1 cellular context compared by ENCODE assay signal in the genomic region with DNA sequence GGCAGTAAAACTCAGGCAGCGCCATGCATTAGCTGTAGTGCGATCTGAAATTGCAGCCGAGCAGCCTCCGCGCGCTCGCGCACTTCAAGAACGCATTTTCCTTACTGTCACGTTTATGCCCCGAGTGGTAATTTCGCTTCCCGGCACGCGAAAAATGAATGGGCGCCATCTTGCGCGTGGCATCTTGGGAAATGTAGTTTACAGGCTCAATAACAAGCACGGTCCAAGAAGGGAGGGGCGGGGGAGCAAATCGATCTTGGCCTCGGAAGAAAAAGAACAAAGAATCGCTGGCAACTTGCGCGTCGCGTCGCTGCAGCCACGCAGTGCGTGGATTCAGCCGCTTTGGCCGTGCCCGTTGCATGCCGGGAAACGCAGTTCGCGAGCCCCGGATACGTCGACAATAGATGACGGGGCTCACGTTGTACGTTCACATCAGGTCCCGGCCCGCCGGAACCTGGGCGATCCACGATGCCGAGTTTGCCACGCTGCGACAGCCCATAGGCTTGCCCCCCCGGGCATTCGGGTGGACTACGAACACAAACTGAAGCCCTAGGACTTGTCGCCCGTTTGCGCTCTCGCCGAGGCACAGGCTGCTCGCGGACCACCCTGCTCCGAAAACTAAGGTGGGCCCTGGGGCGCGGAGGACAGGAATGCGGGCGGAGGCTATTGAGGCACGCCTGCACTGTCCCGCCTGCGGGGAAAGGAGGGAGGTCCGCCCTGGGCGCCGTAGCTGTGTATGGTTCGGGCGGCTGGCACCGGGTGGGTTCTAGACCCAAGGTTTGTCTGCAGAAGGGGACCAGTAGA.
TF ChIP-seq lines count a peak whose summit lies in the region.

FTSJ1 (plus strand) TSS at position 426 of the 804 bp plus-strand sequence. CDS start 1,849 bp downstream, outside the sequence.

TF ChIP-seq in K562, 482 proteins besides CTCF, POLR2A, EP300 and RAD21 (continued from another document):
- TF ChIP-seq, protein P1, sequence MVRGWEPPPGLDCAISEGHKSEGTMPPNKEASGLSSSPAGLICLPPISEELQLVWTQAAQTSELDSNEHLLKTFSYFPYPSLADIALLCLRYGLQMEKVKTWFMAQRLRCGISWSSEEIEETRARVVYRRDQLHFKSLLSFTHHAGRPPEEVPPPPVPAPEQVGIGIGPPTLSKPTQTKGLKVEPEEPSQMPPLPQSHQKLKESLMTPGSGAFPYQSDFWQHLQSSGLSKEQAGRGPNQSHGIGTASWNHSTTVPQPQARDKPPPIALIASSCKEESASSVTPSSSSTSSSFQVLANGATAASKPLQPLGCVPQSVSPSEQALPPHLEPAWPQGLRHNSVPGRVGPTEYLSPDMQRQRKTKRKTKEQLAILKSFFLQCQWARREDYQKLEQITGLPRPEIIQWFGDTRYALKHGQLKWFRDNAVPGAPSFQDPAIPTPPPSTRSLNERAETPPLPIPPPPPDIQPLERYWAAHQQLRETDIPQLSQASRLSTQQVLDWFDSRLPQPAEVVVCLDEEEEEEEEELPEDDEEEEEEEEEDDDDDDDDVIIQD (CRISPR knock-in tag; IDR thresholded peaks at IDR 0.05), result no peak
- TF ChIP-seq ZC3H8 (IDR thresholded peaks at IDR 0.05), result no peak
- no peak for TF ChIP-seq MCM7 (IDR thresholded peaks at IDR 0.05)
- no peak for TF ChIP-seq RFX1 (IDR thresholded peaks at IDR 0.05)
- TF ChIP-seq, protein P2, sequence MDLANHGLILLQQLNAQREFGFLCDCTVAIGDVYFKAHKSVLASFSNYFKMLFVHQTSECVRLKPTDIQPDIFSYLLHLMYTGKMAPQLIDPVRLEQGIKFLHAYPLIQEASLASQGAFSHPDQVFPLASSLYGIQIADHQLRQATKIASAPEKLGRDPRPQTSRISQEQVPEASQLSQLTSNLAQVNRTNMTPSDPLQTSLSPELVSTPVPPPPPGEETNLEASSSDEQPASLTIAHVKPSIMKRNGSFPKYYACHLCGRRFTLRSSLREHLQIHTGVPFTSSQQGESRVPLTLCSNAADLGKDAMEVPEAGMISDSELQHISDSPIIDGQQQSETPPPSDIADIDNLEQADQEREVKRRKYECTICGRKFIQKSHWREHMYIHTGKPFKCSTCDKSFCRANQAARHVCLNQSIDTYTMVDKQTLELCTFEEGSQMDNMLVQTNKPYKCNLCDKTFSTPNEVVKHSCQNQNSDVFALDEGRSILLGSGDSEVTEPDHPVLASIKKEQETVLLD (IDR thresholded peaks at IDR 0.05), result peak; percentile 96
- no peak for TF ChIP-seq ZNF449 (CRISPR knock-in tag; IDR thresholded peaks at IDR 0.05)
- TF ChIP-seq, protein P3, sequence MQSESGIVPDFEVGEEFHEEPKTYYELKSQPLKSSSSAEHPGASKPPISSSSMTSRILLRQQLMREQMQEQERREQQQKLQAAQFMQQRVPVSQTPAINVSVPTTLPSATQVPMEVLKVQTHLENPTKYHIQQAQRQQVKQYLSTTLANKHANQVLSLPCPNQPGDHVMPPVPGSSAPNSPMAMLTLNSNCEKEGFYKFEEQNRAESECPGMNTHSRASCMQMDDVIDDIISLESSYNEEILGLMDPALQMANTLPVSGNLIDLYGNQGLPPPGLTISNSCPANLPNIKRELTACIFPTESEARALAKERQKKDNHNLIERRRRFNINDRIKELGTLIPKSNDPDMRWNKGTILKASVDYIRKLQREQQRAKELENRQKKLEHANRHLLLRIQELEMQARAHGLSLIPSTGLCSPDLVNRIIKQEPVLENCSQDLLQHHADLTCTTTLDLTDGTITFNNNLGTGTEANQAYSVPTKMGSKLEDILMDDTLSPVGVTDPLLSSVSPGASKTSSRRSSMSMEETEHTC (IDR thresholded peaks at IDR 0.05), result no peak
- no peak for TF ChIP-seq MIER1 (IDR thresholded peaks at IDR 0.05; ENCODE audit: low read depth)
- 0 out of 2 replicates have a peak, but pooled peaks have one; percentile 25 for TF ChIP-seq RNF2 (IDR thresholded peaks at IDR 0.05)
- no peak for TF ChIP-seq PPARD (CRISPR knock-in tag; IDR thresholded peaks at IDR 0.05)
- no peak for TF ChIP-seq WHSC1 (IDR thresholded peaks at IDR 0.05; ENCODE audit: low read length)
- TF ChIP-seq ZNF224 (CRISPR knock-in tag; IDR thresholded peaks at IDR 0.05), result no peak
- TF ChIP-seq, protein P4, sequence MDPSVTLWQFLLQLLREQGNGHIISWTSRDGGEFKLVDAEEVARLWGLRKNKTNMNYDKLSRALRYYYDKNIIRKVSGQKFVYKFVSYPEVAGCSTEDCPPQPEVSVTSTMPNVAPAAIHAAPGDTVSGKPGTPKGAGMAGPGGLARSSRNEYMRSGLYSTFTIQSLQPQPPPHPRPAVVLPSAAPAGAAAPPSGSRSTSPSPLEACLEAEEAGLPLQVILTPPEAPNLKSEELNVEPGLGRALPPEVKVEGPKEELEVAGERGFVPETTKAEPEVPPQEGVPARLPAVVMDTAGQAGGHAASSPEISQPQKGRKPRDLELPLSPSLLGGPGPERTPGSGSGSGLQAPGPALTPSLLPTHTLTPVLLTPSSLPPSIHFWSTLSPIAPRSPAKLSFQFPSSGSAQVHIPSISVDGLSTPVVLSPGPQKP (CRISPR knock-in tag; IDR thresholded peaks at IDR 0.05), result no peak
- TF ChIP-seq, protein P5, sequence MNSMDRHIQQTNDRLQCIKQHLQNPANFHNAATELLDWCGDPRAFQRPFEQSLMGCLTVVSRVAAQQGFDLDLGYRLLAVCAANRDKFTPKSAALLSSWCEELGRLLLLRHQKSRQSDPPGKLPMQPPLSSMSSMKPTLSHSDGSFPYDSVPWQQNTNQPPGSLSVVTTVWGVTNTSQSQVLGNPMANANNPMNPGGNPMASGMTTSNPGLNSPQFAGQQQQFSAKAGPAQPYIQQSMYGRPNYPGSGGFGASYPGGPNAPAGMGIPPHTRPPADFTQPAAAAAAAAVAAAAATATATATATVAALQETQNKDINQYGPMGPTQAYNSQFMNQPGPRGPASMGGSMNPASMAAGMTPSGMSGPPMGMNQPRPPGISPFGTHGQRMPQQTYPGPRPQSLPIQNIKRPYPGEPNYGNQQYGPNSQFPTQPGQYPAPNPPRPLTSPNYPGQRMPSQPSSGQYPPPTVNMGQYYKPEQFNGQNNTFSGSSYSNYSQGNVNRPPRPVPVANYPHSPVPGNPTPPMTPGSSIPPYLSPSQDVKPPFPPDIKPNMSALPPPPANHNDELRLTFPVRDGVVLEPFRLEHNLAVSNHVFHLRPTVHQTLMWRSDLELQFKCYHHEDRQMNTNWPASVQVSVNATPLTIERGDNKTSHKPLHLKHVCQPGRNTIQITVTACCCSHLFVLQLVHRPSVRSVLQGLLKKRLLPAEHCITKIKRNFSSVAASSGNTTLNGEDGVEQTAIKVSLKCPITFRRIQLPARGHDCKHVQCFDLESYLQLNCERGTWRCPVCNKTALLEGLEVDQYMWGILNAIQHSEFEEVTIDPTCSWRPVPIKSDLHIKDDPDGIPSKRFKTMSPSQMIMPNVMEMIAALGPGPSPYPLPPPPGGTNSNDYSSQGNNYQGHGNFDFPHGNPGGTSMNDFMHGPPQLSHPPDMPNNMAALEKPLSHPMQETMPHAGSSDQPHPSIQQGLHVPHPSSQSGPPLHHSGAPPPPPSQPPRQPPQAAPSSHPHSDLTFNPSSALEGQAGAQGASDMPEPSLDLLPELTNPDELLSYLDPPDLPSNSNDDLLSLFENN (IDR thresholded peaks at IDR 0.05; ENCODE audit: low read depth in 2 of 2, low read length in 2 of 2), result no peak
- no peak for TF ChIP-seq LCOR (CRISPR knock-in tag; IDR thresholded peaks at IDR 0.05)
- TF ChIP-seq, protein P6, sequence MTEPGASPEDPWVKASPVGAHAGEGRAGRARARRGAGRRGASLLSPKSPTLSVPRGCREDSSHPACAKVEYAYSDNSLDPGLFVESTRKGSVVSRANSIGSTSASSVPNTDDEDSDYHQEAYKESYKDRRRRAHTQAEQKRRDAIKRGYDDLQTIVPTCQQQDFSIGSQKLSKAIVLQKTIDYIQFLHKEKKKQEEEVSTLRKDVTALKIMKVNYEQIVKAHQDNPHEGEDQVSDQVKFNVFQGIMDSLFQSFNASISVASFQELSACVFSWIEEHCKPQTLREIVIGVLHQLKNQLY (CRISPR knock-in tag; conservative IDR thresholded peaks at IDR 0.05), result no peak
- no peak for TF ChIP-seq MTF1 (CRISPR knock-in tag; IDR thresholded peaks at IDR 0.05; ENCODE audit: borderline replicate concordance)
- TF ChIP-seq, protein P7, sequence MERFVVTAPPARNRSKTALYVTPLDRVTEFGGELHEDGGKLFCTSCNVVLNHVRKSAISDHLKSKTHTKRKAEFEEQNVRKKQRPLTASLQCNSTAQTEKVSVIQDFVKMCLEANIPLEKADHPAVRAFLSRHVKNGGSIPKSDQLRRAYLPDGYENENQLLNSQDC (CRISPR knock-in tag; IDR thresholded peaks at IDR 0.05), result no peak
- TF ChIP-seq ZNF41 (CRISPR knock-in tag; conservative IDR thresholded peaks at IDR 0.05), result no peak
- TF ChIP-seq ZNF695 (CRISPR knock-in tag; IDR thresholded peaks at IDR 0.05), result no peak
- TF ChIP-seq NEUROD1 (IDR thresholded peaks at IDR 0.05; ENCODE audit: borderline replicate concordance, low read depth, low read length, partially characterized antibody), result no peak
- no peak for TF ChIP-seq BCOR (IDR thresholded peaks at IDR 0.05)
- peak; percentile 78; the same call in 1 of the 2 replicates for TF ChIP-seq ZNF766 (CRISPR knock-in tag; conservative IDR thresholded peaks at IDR 0.05)
- TF ChIP-seq NELFE (IDR thresholded peaks at IDR 0.05; ENCODE audit: insufficient read depth, insufficient read length), result no peak
- TF ChIP-seq, protein P8, sequence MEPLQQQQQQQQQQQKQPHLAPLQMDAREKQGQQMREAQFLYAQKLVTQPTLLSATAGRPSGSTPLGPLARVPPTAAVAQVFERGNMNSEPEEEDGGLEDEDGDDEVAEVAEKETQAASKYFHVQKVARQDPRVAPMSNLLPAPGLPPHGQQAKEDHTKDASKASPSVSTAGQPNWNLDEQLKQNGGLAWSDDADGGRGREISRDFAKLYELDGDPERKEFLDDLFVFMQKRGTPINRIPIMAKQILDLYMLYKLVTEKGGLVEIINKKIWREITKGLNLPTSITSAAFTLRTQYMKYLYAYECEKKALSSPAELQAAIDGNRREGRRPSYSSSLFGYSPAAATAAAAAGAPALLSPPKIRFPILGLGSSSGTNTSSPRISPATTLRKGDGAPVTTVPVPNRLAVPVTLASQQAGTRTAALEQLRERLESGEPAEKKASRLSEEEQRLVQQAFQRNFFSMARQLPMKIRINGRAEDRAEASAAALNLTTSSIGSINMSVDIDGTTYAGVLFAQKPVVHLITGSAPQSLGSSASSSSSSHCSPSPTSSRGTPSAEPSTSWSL (CRISPR knock-in tag; IDR thresholded peaks at IDR 0.05; ENCODE audit: borderline replicate concordance), result no peak
- no peak for TF ChIP-seq ZBTB17 (CRISPR knock-in tag; IDR thresholded peaks at IDR 0.05)
- no peak for TF ChIP-seq MEF2D (tag; conservative IDR thresholded peaks at IDR 0.05; ENCODE audit: low read depth)
- TF ChIP-seq ZNF124 (CRISPR knock-in tag; IDR thresholded peaks at IDR 0.05), result no peak
- TF ChIP-seq ELF1 (tag; IDR thresholded peaks at IDR 0.05), result peak; percentile 65
- TF ChIP-seq SRSF9 (IDR thresholded peaks at IDR 0.05; ENCODE audit: borderline replicate concordance, low read depth, low read length), result no peak
- TF ChIP-seq PYGO2 (tag; IDR thresholded peaks at IDR 0.05), result no peak
- TF ChIP-seq, protein P9, sequence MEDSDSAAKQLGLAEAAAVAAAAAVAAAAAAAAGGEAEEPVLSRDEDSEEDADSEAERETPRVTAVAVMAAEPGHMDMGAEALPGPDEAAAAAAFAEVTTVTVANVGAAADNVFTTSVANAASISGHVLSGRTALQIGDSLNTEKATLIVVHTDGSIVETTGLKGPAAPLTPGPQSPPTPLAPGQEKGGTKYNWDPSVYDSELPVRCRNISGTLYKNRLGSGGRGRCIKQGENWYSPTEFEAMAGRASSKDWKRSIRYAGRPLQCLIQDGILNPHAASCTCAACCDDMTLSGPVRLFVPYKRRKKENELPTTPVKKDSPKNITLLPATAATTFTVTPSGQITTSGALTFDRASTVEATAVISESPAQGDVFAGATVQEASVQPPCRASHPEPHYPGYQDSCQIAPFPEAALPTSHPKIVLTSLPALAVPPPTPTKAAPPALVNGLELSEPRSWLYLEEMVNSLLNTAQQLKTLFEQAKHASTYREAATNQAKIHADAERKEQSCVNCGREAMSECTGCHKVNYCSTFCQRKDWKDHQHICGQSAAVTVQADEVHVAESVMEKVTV (CRISPR knock-in tag; IDR thresholded peaks at IDR 0.05), result no peak
- no peak for TF ChIP-seq TCF7L2 (IDR thresholded peaks at IDR 0.05; ENCODE audit: low read depth, low read length)
TF ChIP-seq in K562: peak in this region for 104.
